ENCODE assay signal across 11 cellular contexts in the genomic region with DNA sequence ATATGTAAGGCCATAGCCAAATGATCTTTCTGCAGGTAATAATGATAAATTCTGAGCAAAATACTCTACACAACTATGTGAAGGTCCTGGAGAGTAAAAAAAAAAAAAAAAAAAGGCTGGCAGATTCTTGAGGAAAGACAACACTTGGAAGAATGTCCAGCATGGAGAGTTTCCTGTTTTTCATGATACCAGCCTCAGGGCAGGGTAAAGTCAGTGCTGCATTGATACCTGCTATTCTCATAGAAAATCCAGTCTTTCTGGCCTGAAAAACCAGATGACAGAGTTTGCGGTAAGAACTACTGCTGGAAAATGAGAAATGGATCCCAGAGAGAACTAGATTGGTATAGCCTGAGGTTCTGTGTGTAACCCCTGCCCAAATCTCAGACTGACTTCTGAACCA.
"Had no signal": no experiment of that assay in that cellular context is flagged by ENCODE, and none has a peak within 500 bp of the region (broad histone marks: within the 10 kb centered on the region; RNA-seq: fewer than 3 reads in every experiment).

No MANE protein-coding gene starts in this region.

- H3K4me1 Mint-ChIP-seq: activated naive CD8-positive, alpha-beta T cell treated with anti-CD3 and anti-CD28 coated beads, Interleukin-2, amount 10 ng/mL, durations not matched to agents 7 days and 5 days; naive B cell; stimulated activated naive B cell treated with anti-CD40 and anti-IgM and Interleukin-4, amounts not matched to agents 10 μg/mL and 1 μg/mL and 100 μg/mL, for 72 hours had no signal

- H3K4me1 ChIP-seq: lower lobe of right lung, parathyroid adenoma, tibial nerve had no signal

- H3K27me3 Mint-ChIP-seq: activated CD8-positive, alpha-beta T cell treated with anti-CD3 and anti-CD28 coated beads for 36 hours; activated naive CD8-positive, alpha-beta T cell treated with anti-CD3 and anti-CD28 coated beads, Interleukin-2, amount 10 ng/mL, durations not matched to agents 7 days and 5 days; naive B cell; stimulated activated naive B cell treated with anti-CD40 and anti-IgM and Interleukin-4, amounts not matched to agents 10 μg/mL and 1 μg/mL and 100 μg/mL, for 72 hours had no signal

- H3K36me3 ChIP-seq: lower lobe of right lung had no signal

- H3K27ac Mint-ChIP-seq: activated CD8-positive, alpha-beta T cell treated with anti-CD3 and anti-CD28 coated beads for 36 hours; activated naive CD8-positive, alpha-beta T cell treated with anti-CD3 and anti-CD28 coated beads, Interleukin-2, amount 10 ng/mL, durations not matched to agents 7 days and 5 days; stimulated activated naive B cell treated with anti-CD40 and anti-IgM and Interleukin-4, amounts not matched to agents 10 μg/mL and 1 μg/mL and 100 μg/mL, for 72 hours had no signal

- ATAC-seq: activated CD8-positive, alpha-beta T cell treated with anti-CD3 and anti-CD28 coated beads for 36 hours; lower lobe of right lung; right cardiac atrium; stimulated activated naive B cell treated with anti-CD40 and anti-IgM and Interleukin-4, amounts not matched to agents 10 μg/mL and 1 μg/mL and 100 μg/mL, for 72 hours had no signal

- DNase-seq: activated CD8-positive, alpha-beta memory T cell treated with anti-CD3 and anti-CD28 coated beads, Interleukin-2, amount 50 U/mL, for 4 hours; activated CD8-positive, alpha-beta T cell treated with anti-CD3 and anti-CD28 coated beads for 36 hours; activated naive CD8-positive, alpha-beta T cell treated with anti-CD3 and anti-CD28 coated beads, Interleukin-2, amount 10 ng/mL, durations not matched to agents 7 days and 5 days; aorta; hypothalamus; lower lobe of right lung; naive B cell; right cardiac atrium; stimulated activated naive B cell treated with anti-CD40 and anti-IgM and Interleukin-4, amounts not matched to agents 10 μg/mL and 1 μg/mL and 100 μg/mL, for 72 hours had no signal

- H3K4me3 Mint-ChIP-seq: activated CD8-positive, alpha-beta T cell treated with anti-CD3 and anti-CD28 coated beads for 36 hours; activated naive CD8-positive, alpha-beta T cell treated with anti-CD3 and anti-CD28 coated beads, Interleukin-2, amount 10 ng/mL, durations not matched to agents 7 days and 5 days; naive B cell; stimulated activated naive B cell treated with anti-CD40 and anti-IgM and Interleukin-4, amounts not matched to agents 10 μg/mL and 1 μg/mL and 100 μg/mL, for 72 hours had no signal

- H3K9me3 Mint-ChIP-seq: activated CD8-positive, alpha-beta T cell treated with anti-CD3 and anti-CD28 coated beads for 36 hours; activated naive CD8-positive, alpha-beta T cell treated with anti-CD3 and anti-CD28 coated beads, Interleukin-2, amount 10 ng/mL, durations not matched to agents 7 days and 5 days; stimulated activated naive B cell treated with anti-CD40 and anti-IgM and Interleukin-4, amounts not matched to agents 10 μg/mL and 1 μg/mL and 100 μg/mL, for 72 hours had no signal

- H3K9ac ChIP-seq: parathyroid adenoma had no signal

- H3K9me3 ChIP-seq: lower lobe of right lung had no signal

- H3K79me2 ChIP-seq: parathyroid adenoma had no signal

- H3K4me3 ChIP-seq: lower lobe of right lung, tibial nerve had no signal

- H3K27me3 ChIP-seq: tibial nerve had no signal

- H2AFZ ChIP-seq: parathyroid adenoma had no signal

- H3K27ac ChIP-seq: lower lobe of right lung, parathyroid adenoma, tibial nerve had no signal
